13 cellular contexts compared by ENCODE assay signal in genomic region chr11:65643971-65644370, GRCh38. TPM values are rescaled to one million over a fixed set of nuclear protein-coding genes. Genes with fewer than 3 reads are reported as not detected.
A peak's percentile ranks its signal among the peaks of the same experiment; 100 is the strongest.
DNase-seq lines count a peak whose midpoint lies in the region; ATAC-seq and TF ChIP-seq lines count a peak whose summit lies in the region.
"Had no signal": no experiment of that assay in that cellular context is flagged by ENCODE, and none has a peak within 500 bp of the region (broad histone marks: within the 10 kb centered on the region; RNA-seq: fewer than 3 reads in every experiment).

No MANE protein-coding gene starts in this region.

- peaks cover 40% of the 10 kb centered on the region for H3K4me1 Mint-ChIP-seq in activated naive CD4-positive, alpha-beta T cell treated with anti-CD3 and anti-CD28 coated beads, Interleukin-2, amount 50 U/mL, for 24 hours
- H3K4me1 Mint-ChIP-seq in nephron progenitor cell, result peaks cover 36% of the 10 kb centered on the region

- H3K79me2 ChIP-seq in mammary epithelial cell (ENCODE audit: insufficient read depth, low read length), result no peaks in the 10 kb centered on the region

- dilution Hi-C loops in mammary epithelial cell (cut with HindIII; ENCODE audit: low sequenced_read_pairs), result no loop called here

- no peaks in the 10 kb centered on the region for H3K9me3 Mint-ChIP-seq in activated naive CD4-positive, alpha-beta T cell treated with anti-CD3 and anti-CD28 coated beads, Interleukin-2, amount 50 U/mL, for 24 hours
- no peaks in the 10 kb centered on the region for H3K9me3 Mint-ChIP-seq in nephron progenitor cell
- H3K9me3 Mint-ChIP-seq: HFFc6 had no signal

- no peak overlapping the region for H3K9ac ChIP-seq in mammary epithelial cell (ENCODE audit: insufficient read depth, low read length)

- H3K4me3 ChIP-seq in mammary epithelial cell (replicated peaks in 1 of 3; ENCODE audit: insufficient read depth in 1 of 3, low read depth in 2 of 3, low read length in 3 of 3) (no peak overlapping the region), brain microvascular endothelial cell (ENCODE audit: low read depth, low read length) (no peak overlapping the region)
- H3K4me3 ChIP-seq: testis had no signal

- H3K36me3 Mint-ChIP-seq in activated naive CD4-positive, alpha-beta T cell treated with anti-CD3 and anti-CD28 coated beads, Interleukin-2, amount 50 U/mL, for 24 hours, result no peaks in the 10 kb centered on the region
- peaks cover 11% of the 10 kb centered on the region for H3K36me3 Mint-ChIP-seq in nephron progenitor cell (ENCODE audit: low read depth)

- H3K4me3 Mint-ChIP-seq in activated naive CD4-positive, alpha-beta T cell treated with anti-CD3 and anti-CD28 coated beads, Interleukin-2, amount 50 U/mL, for 24 hours, result no peak overlapping the region
- H3K4me3 Mint-ChIP-seq in nephron progenitor cell, result peak overlapping the region; percentile 48

- no TSS peak for BruUV-seq in mammary epithelial cell (replicated peaks; lab: Mats Ljungman, UMichigan)

- intact Hi-C loops in mammary epithelial cell (cut with micrococcal nuclease) (no loop called here), left ventricle myocardium superior (cut with micrococcal nuclease) (no loop called here)

- no peak for DNase-seq in activated naive CD4-positive, alpha-beta T cell treated with anti-CD3 and anti-CD28 coated beads, Interleukin-2, amount 50 U/mL, for 16 hours
- peak; percentile 54 for DNase-seq in NCI-H510A treated with DMSO at 0.1 percent for 48 hours (lab: John Stamatoyannopoulos, UW)
- DNase-seq in mammary epithelial cell, result peak; percentile 50
- no peak for DNase-seq in nephron progenitor cell
- no peak for DNase-seq in left ventricle myocardium superior
- no peak for DNase-seq in NOMO-1 treated with dmso at 0.1 percent for 144 hours (lab: John Stamatoyannopoulos, UW; ENCODE audit: unreplicated experiment)
- DNase-seq in brain microvascular endothelial cell, result no peak
- DNase-seq: cerebellar nuclear complex, HFFc6, left cardiac atrium, NCI-H524, testis had no signal

- no peak overlapping the region for H3K4me2 ChIP-seq in mammary epithelial cell (ENCODE audit: insufficient read depth, low read depth, low read length)

- 28% methylated on average over 2 of the region's 6 CpGs for WGBS in mammary epithelial cell (ENCODE audit: low coverage, missing lambda C conversion rate)

- no peaks in the 10 kb centered on the region for H4K20me1 ChIP-seq in mammary epithelial cell (ENCODE audit: insufficient read depth, low read length)

- peaks cover 12% of the 10 kb centered on the region for H3K4me1 ChIP-seq in mammary epithelial cell (ENCODE audit: insufficient read depth, low read length)

- H3K27ac ChIP-seq in mammary epithelial cell (ENCODE audit: insufficient read depth, low read depth, low read length), result no peak overlapping the region
- no peak overlapping the region for H3K27ac ChIP-seq in brain microvascular endothelial cell
- H3K27ac ChIP-seq: testis had no signal

- H3K9me3 ChIP-seq in mammary epithelial cell (replicated peaks; ENCODE audit: insufficient read depth, low read length), result no peaks in the 10 kb centered on the region
- H3K9me3 ChIP-seq: testis had no signal

- ATAC-seq in left ventricle myocardium superior, result no peak
- ATAC-seq: left cardiac atrium had no signal

- no peak for TF ChIP-seq CTCF in mammary epithelial cell (conservative IDR thresholded peaks at IDR 0.05 in 1 of 2, IDR thresholded peaks at IDR 0.05 in 1 of 2; ENCODE audit: extremely low read depth in 1 of 2, insufficient read depth in 1 of 2, low read depth in 1 of 2, low read length in 2 of 2)
- TF ChIP-seq CTCF in nephron progenitor cell (IDR thresholded peaks at IDR 0.05), result no peak
- no peak for TF ChIP-seq CTCF in brain microvascular endothelial cell (IDR thresholded peaks at IDR 0.05; ENCODE audit: low read depth, low read length, missing control alignments)

- peak overlapping the region; percentile 90 for H3K27ac Mint-ChIP-seq in activated naive CD4-positive, alpha-beta T cell treated with anti-CD3 and anti-CD28 coated beads, Interleukin-2, amount 50 U/mL, for 24 hours
- H3K27ac Mint-ChIP-seq in nephron progenitor cell, result peak overlapping the region; percentile 68

- H3K36me3 ChIP-seq in mammary epithelial cell (ENCODE audit: insufficient read depth, low read length) (no peaks in the 10 kb centered on the region), brain microvascular endothelial cell (replicated peaks) (peaks cover 12% of the 10 kb centered on the region)

- in situ Hi-C loops in mammary epithelial cell (cut with MboI; ENCODE audit: low sequenced_read_pairs in 2 of 2) (no loop called here), brain microvascular endothelial cell (cut with HindIII; ENCODE audit: low pct_ligation_motif_present, low sequenced_read_pairs) (no loop called here)

- no peaks in the 10 kb centered on the region for H3K27me3 ChIP-seq in mammary epithelial cell (ENCODE audit: insufficient read depth, low read length)
- H3K27me3 ChIP-seq in brain microvascular endothelial cell (replicated peaks), result no peaks in the 10 kb centered on the region
- H3K27me3 ChIP-seq: testis had no signal

- no peaks in the 10 kb centered on the region for H3K27me3 Mint-ChIP-seq in activated naive CD4-positive, alpha-beta T cell treated with anti-CD3 and anti-CD28 coated beads, Interleukin-2, amount 50 U/mL, for 24 hours
- peaks cover 22% of the 10 kb centered on the region for H3K27me3 Mint-ChIP-seq in nephron progenitor cell (ENCODE audit: low read depth, poor library complexity)

- H2AFZ ChIP-seq in mammary epithelial cell (ENCODE audit: low read depth, low read length), result no peak overlapping the region

- CTCF ChIA-PET in mammary epithelial cell (lab: Charles Lee; ENCODE audit: low non-redundant PET), result interaction anchor here (0.6 kb wide), 1 partner anchor 46 kb away, joined by 3 read pairs; no protein-coding TSS in a partner anchor

RNA-seq across cellular contexts. Expression of gene SIPA1, which starts 6.1 kb away (rescaled TPM):
- total RNA-seq in mammary epithelial cell, result 10 to 100 TPM; 13.2 to 16.1 TPM
- 7.5 TPM for polyA plus RNA-seq in mammary epithelial cell
- polyA minus RNA-seq in mammary epithelial cell, result 18.7 TPM
- 32.0 TPM for total RNA-seq in left ventricle myocardium superior

RNA-seq across cellular contexts. Expression of gene RELA, which starts 18.7 kb away (rescaled TPM):
- total RNA-seq in mammary epithelial cell (10 to 100 TPM; 23.7 to 79.0 TPM), left ventricle myocardium superior (40.1 TPM)
- polyA plus RNA-seq in mammary epithelial cell, result 33.5 TPM
- polyA minus RNA-seq in mammary epithelial cell, result 61.3 TPM

RNA-seq across cellular contexts. Expression of gene PCNX3, which starts 28.4 kb away (rescaled TPM):
- total RNA-seq in mammary epithelial cell (10 to 100 TPM; 29.7 to 46.8 TPM), left ventricle myocardium superior (11.8 TPM)
- polyA plus RNA-seq in mammary epithelial cell, result 24.6 TPM
- polyA minus RNA-seq in mammary epithelial cell, result 53.5 TPM

RNA-seq across cellular contexts. Expression of gene MAP3K11, which starts 29.9 kb away (rescaled TPM):
- total RNA-seq in mammary epithelial cell, result 10 to 100 TPM; 29.2 to 52.8 TPM
- 22.6 TPM for polyA plus RNA-seq in mammary epithelial cell
- 46.9 TPM for polyA minus RNA-seq in mammary epithelial cell
- 39.0 TPM for total RNA-seq in left ventricle myocardium superior

RNA-seq across cellular contexts. Expression of gene KCNK7, which starts 48.4 kb away (rescaled TPM):
- total RNA-seq in mammary epithelial cell, result under 1 TPM; 0.17 to 0.24 TPM
- 0.20 TPM for polyA plus RNA-seq in mammary epithelial cell
- polyA minus RNA-seq in mammary epithelial cell, result 0.57 TPM
- total RNA-seq in left ventricle myocardium superior, result 0.94 TPM

Comparison
In these comparisons a context has a peak if more than half of its experiments do, and no peak if none do; other contexts are left out.
1. DNase-seq: peak in NCI-H510A treated with DMSO at 0.1 percent for 48 hours (single experiment) and mammary epithelial cell (single experiment); none in activated naive CD4-positive, alpha-beta T cell treated with anti-CD3 and anti-CD28 coated beads, Interleukin-2, amount 50 U/mL, for 16 hours (single experiment), nephron progenitor cell (single experiment), left ventricle myocardium superior (single experiment), NOMO-1 treated with dmso at 0.1 percent for 144 hours (single experiment) and brain microvascular endothelial cell (single experiment).